Comparison of ENCODE assay signal across 1 cellular context in genomic region chr19:19320362-19321142, GRCh38.
TF ChIP-seq lines count a peak whose summit lies in the region.

A gene with protein sequence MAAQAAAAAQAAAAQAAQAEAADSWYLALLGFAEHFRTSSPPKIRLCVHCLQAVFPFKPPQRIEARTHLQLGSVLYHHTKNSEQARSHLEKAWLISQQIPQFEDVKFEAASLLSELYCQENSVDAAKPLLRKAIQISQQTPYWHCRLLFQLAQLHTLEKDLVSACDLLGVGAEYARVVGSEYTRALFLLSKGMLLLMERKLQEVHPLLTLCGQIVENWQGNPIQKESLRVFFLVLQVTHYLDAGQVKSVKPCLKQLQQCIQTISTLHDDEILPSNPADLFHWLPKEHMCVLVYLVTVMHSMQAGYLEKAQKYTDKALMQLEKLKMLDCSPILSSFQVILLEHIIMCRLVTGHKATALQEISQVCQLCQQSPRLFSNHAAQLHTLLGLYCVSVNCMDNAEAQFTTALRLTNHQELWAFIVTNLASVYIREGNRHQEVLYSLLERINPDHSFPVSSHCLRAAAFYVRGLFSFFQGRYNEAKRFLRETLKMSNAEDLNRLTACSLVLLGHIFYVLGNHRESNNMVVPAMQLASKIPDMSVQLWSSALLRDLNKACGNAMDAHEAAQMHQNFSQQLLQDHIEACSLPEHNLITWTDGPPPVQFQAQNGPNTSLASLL (plus strand): TSS chr19:19320829. CDS start chr19:19320860, 31 bp downstream.
A gene with protein sequence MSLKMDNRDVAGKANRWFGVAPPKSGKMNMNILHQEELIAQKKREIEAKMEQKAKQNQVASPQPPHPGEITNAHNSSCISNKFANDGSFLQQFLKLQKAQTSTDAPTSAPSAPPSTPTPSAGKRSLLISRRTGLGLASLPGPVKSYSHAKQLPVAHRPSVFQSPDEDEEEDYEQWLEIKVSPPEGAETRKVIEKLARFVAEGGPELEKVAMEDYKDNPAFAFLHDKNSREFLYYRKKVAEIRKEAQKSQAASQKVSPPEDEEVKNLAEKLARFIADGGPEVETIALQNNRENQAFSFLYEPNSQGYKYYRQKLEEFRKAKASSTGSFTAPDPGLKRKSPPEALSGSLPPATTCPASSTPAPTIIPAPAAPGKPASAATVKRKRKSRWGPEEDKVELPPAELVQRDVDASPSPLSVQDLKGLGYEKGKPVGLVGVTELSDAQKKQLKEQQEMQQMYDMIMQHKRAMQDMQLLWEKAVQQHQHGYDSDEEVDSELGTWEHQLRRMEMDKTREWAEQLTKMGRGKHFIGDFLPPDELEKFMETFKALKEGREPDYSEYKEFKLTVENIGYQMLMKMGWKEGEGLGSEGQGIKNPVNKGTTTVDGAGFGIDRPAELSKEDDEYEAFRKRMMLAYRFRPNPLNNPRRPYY (minus strand): TSS chr19:19320509. CDS start chr19:19320496, 13 bp downstream.

TF ChIP-seq in HEK293, 187 proteins besides CTCF, POLR2A, EP300 and RAD21 (continued from another document and continues in another):
- TF ChIP-seq ZFP37 (tag by site-specific recombination; IDR thresholded peaks at IDR 0.05) = no peak
- TF ChIP-seq, protein P1, sequence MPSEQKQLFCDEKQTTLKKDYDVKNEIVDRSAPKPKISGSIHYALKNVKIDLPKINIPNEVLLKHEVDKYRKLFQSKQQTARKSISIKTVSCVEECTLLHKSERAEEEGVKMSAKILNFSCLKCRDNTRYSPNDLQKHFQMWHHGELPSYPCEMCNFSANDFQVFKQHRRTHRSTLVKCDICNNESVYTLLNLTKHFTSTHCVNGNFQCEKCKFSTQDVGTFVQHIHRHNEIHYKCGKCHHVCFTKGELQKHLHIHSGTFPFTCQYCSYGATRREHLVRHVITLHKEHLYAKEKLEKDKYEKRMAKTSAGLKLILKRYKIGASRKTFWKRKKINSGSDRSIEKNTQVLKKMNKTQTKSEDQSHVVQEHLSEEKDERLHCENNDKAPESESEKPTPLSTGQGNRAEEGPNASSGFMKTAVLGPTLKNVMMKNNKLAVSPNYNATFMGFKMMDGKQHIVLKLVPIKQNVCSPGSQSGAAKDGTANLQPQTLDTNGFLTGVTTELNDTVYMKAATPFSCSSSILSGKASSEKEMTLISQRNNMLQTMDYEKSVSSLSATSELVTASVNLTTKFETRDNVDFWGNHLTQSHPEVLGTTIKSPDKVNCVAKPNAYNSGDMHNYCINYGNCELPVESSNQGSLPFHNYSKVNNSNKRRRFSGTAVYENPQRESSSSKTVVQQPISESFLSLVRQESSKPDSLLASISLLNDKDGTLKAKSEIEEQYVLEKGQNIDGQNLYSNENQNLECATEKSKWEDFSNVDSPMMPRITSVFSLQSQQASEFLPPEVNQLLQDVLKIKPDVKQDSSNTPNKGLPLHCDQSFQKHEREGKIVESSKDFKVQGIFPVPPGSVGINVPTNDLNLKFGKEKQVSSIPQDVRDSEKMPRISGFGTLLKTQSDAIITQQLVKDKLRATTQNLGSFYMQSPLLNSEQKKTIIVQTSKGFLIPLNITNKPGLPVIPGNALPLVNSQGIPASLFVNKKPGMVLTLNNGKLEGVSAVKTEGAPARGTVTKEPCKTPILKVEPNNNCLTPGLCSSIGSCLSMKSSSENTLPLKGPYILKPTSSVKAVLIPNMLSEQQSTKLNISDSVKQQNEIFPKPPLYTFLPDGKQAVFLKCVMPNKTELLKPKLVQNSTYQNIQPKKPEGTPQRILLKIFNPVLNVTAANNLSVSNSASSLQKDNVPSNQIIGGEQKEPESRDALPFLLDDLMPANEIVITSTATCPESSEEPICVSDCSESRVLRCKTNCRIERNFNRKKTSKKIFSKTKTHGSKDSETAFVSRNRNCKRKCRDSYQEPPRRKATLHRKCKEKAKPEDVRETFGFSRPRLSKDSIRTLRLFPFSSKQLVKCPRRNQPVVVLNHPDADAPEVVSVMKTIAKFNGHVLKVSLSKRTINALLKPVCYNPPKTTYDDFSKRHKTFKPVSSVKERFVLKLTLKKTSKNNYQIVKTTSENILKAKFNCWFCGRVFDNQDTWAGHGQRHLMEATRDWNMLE (tag by site-specific recombination; conservative IDR thresholded peaks at IDR 0.05; ENCODE audit: low read depth) = 0 out of 2 replicates have a peak, but pooled peaks have one; percentile 44
- TF ChIP-seq SP2 (tag by site-specific recombination; IDR thresholded peaks at IDR 0.05) = peak; percentile 68
- no peak for TF ChIP-seq OSR2 (tag by site-specific recombination; IDR thresholded peaks at IDR 0.05)
- no peak for TF ChIP-seq ZNF777 (tag by site-specific recombination; IDR thresholded peaks at IDR 0.05; ENCODE audit: borderline replicate concordance)
- TF ChIP-seq ZNF394 (tag by site-specific recombination; IDR thresholded peaks at IDR 0.05; ENCODE audit: borderline replicate concordance) = no peak
- TF ChIP-seq ZNF174 (tag by site-specific recombination; IDR thresholded peaks at IDR 0.05) = no peak
- no peak for TF ChIP-seq ZNF239 (tag by site-specific recombination; IDR thresholded peaks at IDR 0.05)
- TF ChIP-seq, protein P2, sequence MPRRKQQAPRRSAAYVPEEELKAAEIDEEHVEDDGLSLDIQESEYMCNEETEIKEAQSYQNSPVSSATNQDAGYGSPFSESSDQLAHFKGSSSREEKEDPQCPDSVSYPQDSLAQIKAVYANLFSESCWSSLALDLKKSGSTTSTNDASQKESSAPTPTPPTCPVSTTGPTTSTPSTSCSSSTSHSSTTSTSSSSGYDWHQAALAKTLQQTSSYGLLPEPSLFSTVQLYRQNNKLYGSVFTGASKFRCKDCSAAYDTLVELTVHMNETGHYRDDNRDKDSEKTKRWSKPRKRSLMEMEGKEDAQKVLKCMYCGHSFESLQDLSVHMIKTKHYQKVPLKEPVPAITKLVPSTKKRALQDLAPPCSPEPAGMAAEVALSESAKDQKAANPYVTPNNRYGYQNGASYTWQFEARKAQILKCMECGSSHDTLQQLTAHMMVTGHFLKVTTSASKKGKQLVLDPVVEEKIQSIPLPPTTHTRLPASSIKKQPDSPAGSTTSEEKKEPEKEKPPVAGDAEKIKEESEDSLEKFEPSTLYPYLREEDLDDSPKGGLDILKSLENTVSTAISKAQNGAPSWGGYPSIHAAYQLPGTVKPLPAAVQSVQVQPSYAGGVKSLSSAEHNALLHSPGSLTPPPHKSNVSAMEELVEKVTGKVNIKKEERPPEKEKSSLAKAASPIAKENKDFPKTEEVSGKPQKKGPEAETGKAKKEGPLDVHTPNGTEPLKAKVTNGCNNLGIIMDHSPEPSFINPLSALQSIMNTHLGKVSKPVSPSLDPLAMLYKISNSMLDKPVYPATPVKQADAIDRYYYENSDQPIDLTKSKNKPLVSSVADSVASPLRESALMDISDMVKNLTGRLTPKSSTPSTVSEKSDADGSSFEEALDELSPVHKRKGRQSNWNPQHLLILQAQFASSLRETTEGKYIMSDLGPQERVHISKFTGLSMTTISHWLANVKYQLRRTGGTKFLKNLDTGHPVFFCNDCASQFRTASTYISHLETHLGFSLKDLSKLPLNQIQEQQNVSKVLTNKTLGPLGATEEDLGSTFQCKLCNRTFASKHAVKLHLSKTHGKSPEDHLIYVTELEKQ (tag by site-specific recombination; IDR thresholded peaks at IDR 0.05; ENCODE audit: borderline replicate concordance) = no peak
- TF ChIP-seq SP3 (tag by site-specific recombination; IDR thresholded peaks at IDR 0.05) = peak; percentile 78
- no peak for TF ChIP-seq ZNF596 (tag by site-specific recombination; IDR thresholded peaks at IDR 0.05)
- TF ChIP-seq ZNF23 (tag by site-specific recombination; IDR thresholded peaks at IDR 0.05; ENCODE audit: borderline replicate concordance) = no peak
- TF ChIP-seq MYNN (tag by site-specific recombination; IDR thresholded peaks at IDR 0.05; ENCODE audit: borderline replicate concordance) = no peak
- TF ChIP-seq ZNF549 (tag by site-specific recombination; IDR thresholded peaks at IDR 0.05) = no peak
- TF ChIP-seq ZNF37A (tag by site-specific recombination; IDR thresholded peaks at IDR 0.05) = no peak
- TF ChIP-seq ZNF776 (tag by site-specific recombination; IDR thresholded peaks at IDR 0.05; ENCODE audit: borderline replicate concordance) = no peak
- TF ChIP-seq ZNF221 (tag by site-specific recombination; IDR thresholded peaks at IDR 0.05; ENCODE audit: borderline replicate concordance) = no peak
- TF ChIP-seq GLIS1 (tag by site-specific recombination; IDR thresholded peaks at IDR 0.05) = no peak
- no peak for TF ChIP-seq ZSCAN16 (tag by site-specific recombination; IDR thresholded peaks at IDR 0.05)
- no peak for TF ChIP-seq ZNF157 (tag by site-specific recombination; IDR thresholded peaks at IDR 0.05)
- TF ChIP-seq GLIS2 (tag by site-specific recombination; IDR thresholded peaks at IDR 0.05) = no peak
- no peak for TF ChIP-seq ZNF670 (tag by site-specific recombination; IDR thresholded peaks at IDR 0.05; ENCODE audit: low read depth)
- no peak for TF ChIP-seq HIC1 (tag by site-specific recombination; IDR thresholded peaks at IDR 0.05)
- TF ChIP-seq ZNF501 (tag by site-specific recombination; IDR thresholded peaks at IDR 0.05) = no peak
- TF ChIP-seq ZNF629 (tag by site-specific recombination; IDR thresholded peaks at IDR 0.05) = peak; percentile 43; the same call in 1 of the 2 replicates
- TF ChIP-seq, protein P3, sequence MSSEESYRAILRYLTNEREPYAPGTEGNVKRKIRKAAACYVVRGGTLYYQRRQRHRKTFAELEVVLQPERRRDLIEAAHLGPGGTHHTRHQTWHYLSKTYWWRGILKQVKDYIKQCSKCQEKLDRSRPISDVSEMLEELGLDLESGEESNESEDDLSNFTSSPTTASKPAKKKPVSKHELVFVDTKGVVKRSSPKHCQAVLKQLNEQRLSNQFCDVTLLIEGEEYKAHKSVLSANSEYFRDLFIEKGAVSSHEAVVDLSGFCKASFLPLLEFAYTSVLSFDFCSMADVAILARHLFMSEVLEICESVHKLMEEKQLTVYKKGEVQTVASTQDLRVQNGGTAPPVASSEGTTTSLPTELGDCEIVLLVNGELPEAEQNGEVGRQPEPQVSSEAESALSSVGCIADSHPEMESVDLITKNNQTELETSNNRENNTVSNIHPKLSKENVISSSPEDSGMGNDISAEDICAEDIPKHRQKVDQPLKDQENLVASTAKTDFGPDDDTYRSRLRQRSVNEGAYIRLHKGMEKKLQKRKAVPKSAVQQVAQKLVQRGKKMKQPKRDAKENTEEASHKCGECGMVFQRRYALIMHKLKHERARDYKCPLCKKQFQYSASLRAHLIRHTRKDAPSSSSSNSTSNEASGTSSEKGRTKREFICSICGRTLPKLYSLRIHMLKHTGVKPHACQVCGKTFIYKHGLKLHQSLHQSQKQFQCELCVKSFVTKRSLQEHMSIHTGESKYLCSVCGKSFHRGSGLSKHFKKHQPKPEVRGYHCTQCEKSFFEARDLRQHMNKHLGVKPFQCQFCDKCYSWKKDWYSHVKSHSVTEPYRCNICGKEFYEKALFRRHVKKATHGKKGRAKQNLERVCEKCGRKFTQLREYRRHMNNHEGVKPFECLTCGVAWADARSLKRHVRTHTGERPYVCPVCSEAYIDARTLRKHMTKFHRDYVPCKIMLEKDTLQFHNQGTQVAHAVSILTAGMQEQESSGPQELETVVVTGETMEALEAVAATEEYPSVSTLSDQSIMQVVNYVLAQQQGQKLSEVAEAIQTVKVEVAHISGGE (tag by site-specific recombination; conservative IDR thresholded peaks at IDR 0.05; ENCODE audit: low read depth) = peak; percentile 53
- 0 out of 2 replicates have a peak, but pooled peaks have one; percentile 22 for TF ChIP-seq ZNF561 (tag by site-specific recombination; IDR thresholded peaks at IDR 0.05; ENCODE audit: borderline replicate concordance)
- TF ChIP-seq KLF10 (tag by site-specific recombination; IDR thresholded peaks at IDR 0.05) = 0 out of 2 replicates have a peak, but pooled peaks have one; percentile 15
- TF ChIP-seq KLF7 (tag by site-specific recombination; IDR thresholded peaks at IDR 0.05; ENCODE audit: borderline replicate concordance) = no peak
- TF ChIP-seq ZNF280C (tag by site-specific recombination; IDR thresholded peaks at IDR 0.05) = no peak
- no peak for TF ChIP-seq ZNF514 (tag by site-specific recombination; IDR thresholded peaks at IDR 0.05)
- no peak for TF ChIP-seq BCL11B (tag by site-specific recombination; IDR thresholded peaks at IDR 0.05; ENCODE audit: low read depth)
- no peak for TF ChIP-seq ZNF175 (tag by site-specific recombination; IDR thresholded peaks at IDR 0.05)
- no peak for TF ChIP-seq ZNF624 (tag by site-specific recombination; IDR thresholded peaks at IDR 0.05)
- no peak for TF ChIP-seq ZNF48 (tag by site-specific recombination; IDR thresholded peaks at IDR 0.05)
- TF ChIP-seq ZSCAN5A (tag by site-specific recombination; IDR thresholded peaks at IDR 0.05) = 0 out of 2 replicates have a peak, but pooled peaks have one; percentile 45
- TF ChIP-seq ZSCAN23 (tag by site-specific recombination; IDR thresholded peaks at IDR 0.05) = no peak
